ENCODE assay signal across 8 cellular contexts in the genomic region with DNA sequence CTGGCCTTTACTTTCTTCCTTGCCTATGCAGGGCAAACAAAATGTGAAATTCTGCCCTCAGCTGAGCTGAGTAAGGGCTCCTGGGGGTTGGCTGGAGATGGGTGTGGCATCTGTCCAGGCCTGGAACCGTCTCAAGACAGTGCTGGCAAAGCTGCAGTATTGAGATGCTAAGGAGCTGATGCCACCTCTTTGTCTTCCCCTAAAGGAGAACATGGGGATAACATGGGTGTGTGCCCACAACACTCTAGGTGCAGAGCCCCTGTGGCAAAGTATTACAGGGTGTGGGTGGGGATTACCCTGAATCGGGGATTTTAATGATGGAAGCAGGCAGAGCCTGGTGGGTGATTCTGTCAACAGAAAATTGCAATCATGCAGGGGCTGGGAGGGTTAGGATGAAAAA.
DNase-seq lines count a peak whose midpoint lies in the region; ATAC-seq and TF ChIP-seq lines count a peak whose summit lies in the region.

No MANE protein-coding gene starts in this region.

- TF ChIP-seq CTCF in GM12872 (IDR thresholded peaks at IDR 0.05; ENCODE audit: insufficient read depth, low read depth, low read length), result peak; percentile 45
- peak; percentile 21 for TF ChIP-seq CTCF in RWPE2 (IDR thresholded peaks at IDR 0.05; ENCODE audit: poor library complexity, severe bottlenecking)

- DNase-seq in RWPE2 (ENCODE audit: low spot score), result no peak
- peak; percentile 83 for DNase-seq in fibroblast of peridontal ligament (ENCODE audit: extremely low read depth)
- DNase-seq in NCI-H1417 treated with DMSO at 0.1 percent for 48 hours (lab: John Stamatoyannopoulos, UW), result no peak
- DNase-seq in NCI-H2029 (lab: John Stamatoyannopoulos, UW), result no peak
- DNase-seq in NOMO-1 treated with dmso at 0.1 percent for 144 hours (lab: John Stamatoyannopoulos, UW; ENCODE audit: unreplicated experiment), result no peak
- no peak for DNase-seq in epidermal melanocyte (ENCODE audit: insufficient read length, low spot score)

- peaks cover 20% of the 10 kb centered on the region for H4K20me1 ChIP-seq in BLaER1

- no peak for ATAC-seq in RWPE2 (ENCODE audit: low read depth)

- H3K27me3 ChIP-seq in BLaER1 (no peaks in the 10 kb centered on the region), RWPE2 (ENCODE audit: insufficient read depth, poor library complexity, severe bottlenecking) (no peaks in the 10 kb centered on the region)

- no peak overlapping the region for H3K9ac ChIP-seq in BLaER1

- 0 out of 2 replicates have a peak overlapping the region, but pooled peaks have one; percentile 99 for H3K4me2 ChIP-seq in BLaER1

- H3K36me3 ChIP-seq in BLaER1 (peaks cover 59% of the 10 kb centered on the region), RWPE2 (ENCODE audit: low read depth) (peaks cover 52% of the 10 kb centered on the region)

- H3K4me3 ChIP-seq in BLaER1 (no peak overlapping the region), RWPE2 (ENCODE audit: severe bottlenecking) (no peak overlapping the region)

- no peak overlapping the region for H3K27ac ChIP-seq in BLaER1
- H3K27ac ChIP-seq in RWPE2 (ENCODE audit: poor library complexity, severe bottlenecking), result no peak overlapping the region

- H3K9me3 ChIP-seq in BLaER1, result no peaks in the 10 kb centered on the region
- no peaks in the 10 kb centered on the region for H3K9me3 ChIP-seq in RWPE2 (ENCODE audit: severe bottlenecking)

- H3K4me1 ChIP-seq in BLaER1, result peaks cover 35% of the 10 kb centered on the region
- peaks cover 7% of the 10 kb centered on the region for H3K4me1 ChIP-seq in RWPE2 (ENCODE audit: insufficient read depth, poor library complexity, severe bottlenecking)
